Comparison of ENCODE assay signal across 18 cellular contexts in the genomic region with DNA sequence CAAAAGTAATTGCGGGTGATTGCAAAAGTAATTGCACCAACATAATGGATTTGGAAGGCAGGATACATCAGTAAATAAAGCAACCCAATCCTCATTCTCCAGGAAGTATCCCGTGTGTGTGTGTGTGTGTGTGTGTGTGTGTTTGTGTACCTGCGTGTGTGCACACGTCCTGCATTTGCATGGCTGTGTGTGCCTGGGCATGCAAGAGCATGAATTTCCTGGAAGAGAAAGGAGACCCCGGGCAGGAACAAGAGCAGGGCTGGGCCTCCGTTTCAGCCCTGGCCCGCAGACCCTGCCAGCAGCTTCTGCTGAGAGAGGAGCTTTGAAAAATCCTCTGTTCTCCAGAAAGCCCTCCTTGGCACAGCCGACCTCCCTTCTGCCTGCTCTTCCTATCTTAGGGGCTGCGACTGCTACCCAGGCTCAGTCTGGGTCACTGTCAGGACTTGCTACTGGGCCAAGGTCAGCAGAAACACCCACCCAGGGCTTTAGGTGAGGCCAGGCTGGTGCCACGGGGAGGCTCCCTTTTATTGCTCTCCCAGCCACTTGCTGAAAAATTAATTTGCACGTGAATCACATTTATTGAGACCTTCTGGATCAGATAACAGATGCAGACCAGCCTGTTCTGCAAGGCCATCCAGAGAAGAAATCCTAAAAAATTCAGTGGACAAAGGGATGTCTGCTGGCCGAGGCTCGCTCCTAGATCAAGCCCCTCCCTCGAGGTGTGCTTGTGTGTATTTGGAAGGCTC.
"Had no signal": no experiment of that assay in that cellular context is flagged by ENCODE, and none has a peak within 500 bp of the region (broad histone marks: within the 10 kb centered on the region; RNA-seq: fewer than 3 reads in every experiment).

No MANE protein-coding gene starts in this region.

- H3K36me3 ChIP-seq: brain microvascular endothelial cell, right atrium auricular region, tibial artery, uterus had no signal

- H2AFZ ChIP-seq: hepatocyte had no signal

- H3K4me3 ChIP-seq: hepatocyte, right atrium auricular region, tibial artery, uterus had no signal

- H3K79me2 ChIP-seq: hepatocyte had no signal

- H3K4me2 ChIP-seq: hepatocyte had no signal

- H3K27ac ChIP-seq: brain microvascular endothelial cell, hepatocyte, right atrium auricular region, tibial artery, uterus had no signal

- H3K27me3 ChIP-seq: brain microvascular endothelial cell, hepatocyte, right atrium auricular region, tibial artery, uterus had no signal

- ATAC-seq: activated naive CD8-positive, alpha-beta T cell treated with anti-CD3 and anti-CD28 coated beads, Interleukin-2, amount 50 U/mL, for 24 hours; esophagus mucosa had no signal

- H3K4me1 ChIP-seq: right atrium auricular region, tibial artery, uterus had no signal

- DNase-seq: activated CD4-positive, CD25-positive, alpha-beta regulatory T cell treated with anti-CD3 and anti-CD28 coated beads, Interleukin-2, amount 50 U/mL, for 72 hours; activated CD8-positive, alpha-beta memory T cell treated with anti-CD3 and anti-CD28 coated beads for 24 hours; activated CD8-positive, alpha-beta memory T cell treated with anti-CD3 and anti-CD28 coated beads, Interleukin-2, amount 50 U/mL, for 48 hours; activated effector memory CD4-positive, alpha-beta T cell treated with Interleukin-2 at 50 U/mL for 16 hours; activated naive CD4-positive, alpha-beta T cell treated with anti-CD3 and anti-CD28 coated beads, Interleukin-2, amount 10 ng/mL, durations not matched to agents 7 days and 5 days; activated naive CD8-positive, alpha-beta T cell treated with anti-CD3 and anti-CD28 coated beads, Interleukin-2, amount 50 U/mL, for 24 hours; activated T-cell treated with anti-CD3 and anti-CD28 coated beads, Interleukin-2, amount 50 U/mL, for 48 hours; anterior cingulate cortex; brain microvascular endothelial cell; effector CD4-positive, alpha-beta T cell; stimulated activated CD4-positive, alpha-beta T cell treated with anti-CD3 and anti-CD28 coated beads, Interleukin-2, amount 100 ng/mL, for 24 hours; stimulated activated naive CD4-positive, alpha-beta T cell treated with Interleukin-2 at 50 U/mL for 16 hours; T1000; tibial artery; uterus had no signal

- H3K9me3 ChIP-seq: right atrium auricular region, tibial artery, uterus had no signal
